Comparison of ENCODE assay signal across 8 cellular contexts in genomic region chr3:14125193-14126016, GRCh38. TPM values are rescaled to one million over a fixed set of nuclear protein-coding genes. Genes with fewer than 3 reads are reported as not detected.
DNase-seq lines count a peak whose midpoint lies in the region; ATAC-seq and TF ChIP-seq lines count a peak whose summit lies in the region.

No MANE protein-coding gene starts in this region.

- H3K36me3 ChIP-seq in DND-41 (ENCODE audit: insufficient read depth, low read length): peaks cover 46% of the 10 kb centered on the region
- H3K36me3 ChIP-seq in skeletal muscle tissue (ENCODE audit: control insufficient read depth in 3 of 3, insufficient read depth in 3 of 3, low read length in 3 of 3): peaks cover 19 to 37% (median 34%) of the 10 kb centered on the region in 3 donors

- peak overlapping the region; percentile 88 to 99 for H3K4me3 ChIP-seq in DND-41 (ENCODE audit: low read depth in 1 of 2, low read length in 2 of 2)
- peak overlapping the region; percentile 94 to 99 (median 95) for H3K4me3 ChIP-seq in skeletal muscle tissue (ENCODE audit: low read length in 3 of 3)

- H3K9ac ChIP-seq in DND-41 (ENCODE audit: low read depth, low read length) (peak overlapping the region; percentile 83), skeletal muscle tissue (ENCODE audit: low read depth in 1 of 3, low read length in 3 of 3) (peak overlapping the region; percentile 91 to 99 (median 91))

- peak; percentile 52 for DNase-seq in DND-41
- peak; percentile 72 for DNase-seq in HuH-7.5 (ENCODE audit: low spot score)
- peak; percentile 46 for DNase-seq in T-helper 22 cell (ENCODE audit: low read depth)
- peak; percentile 78 for DNase-seq in iPS-NIHi7 (ENCODE audit: extremely low spot score)
- DNase-seq in midbrain (lab: John Stamatoyannopoulos, UW): no peak

- no peaks in the 10 kb centered on the region for H3K27me3 ChIP-seq in DND-41 (ENCODE audit: insufficient read depth, low read length, poor library complexity)
- no peaks in the 10 kb centered on the region for H3K27me3 ChIP-seq in skeletal muscle tissue (ENCODE audit: control insufficient read depth in 3 of 3, insufficient read depth in 3 of 3, low read length in 3 of 3)

- H3K27ac ChIP-seq in DND-41 (ENCODE audit: low read length) (peak overlapping the region; percentile 74), skeletal muscle tissue (ENCODE audit: low read depth, low read length) (peak overlapping the region; percentile 96)

- peaks cover 45% of the 10 kb centered on the region for H3K36me3 Mint-ChIP-seq in brain

- peak overlapping the region; percentile 87 for H2AFZ ChIP-seq in DND-41 (ENCODE audit: low read depth, low read length)

- ATAC-seq in DND-41 (ENCODE audit: insufficient read depth, low read depth) (peak; percentile 23), GM21576 (IDR thresholded peaks at IDR 0.05; ENCODE audit: unreplicated experiment) (peak; percentile 23)

- H4K20me1 ChIP-seq in DND-41 (ENCODE audit: insufficient read depth, low read length): peaks cover 35% of the 10 kb centered on the region

- H3K4me2 ChIP-seq in DND-41 (ENCODE audit: insufficient read depth, low read length): peak overlapping the region; percentile 92

- no peaks in the 10 kb centered on the region for H3K9me3 ChIP-seq in DND-41 (ENCODE audit: insufficient read depth, low read length, severe bottlenecking)
- H3K9me3 ChIP-seq in skeletal muscle tissue (ENCODE audit: control insufficient read depth in 3 of 3, low read length in 3 of 3): no peaks in the 10 kb centered on the region

- H3K9me3 Mint-ChIP-seq in brain: no peaks in the 10 kb centered on the region

- H3K4me3 Mint-ChIP-seq in brain: peak overlapping the region; percentile 99 to 100 (median 100)

- H3K4me1 Mint-ChIP-seq in brain: peaks cover 48% of the 10 kb centered on the region

- peaks cover 75% of the 10 kb centered on the region for H3K79me2 ChIP-seq in DND-41 (ENCODE audit: insufficient read depth, low read length)

- H3K27ac Mint-ChIP-seq in brain: peak overlapping the region; percentile 98 to 100 (median 99)

- H3K27me3 Mint-ChIP-seq in brain: peaks cover 13% of the 10 kb centered on the region

- TF ChIP-seq CTCF in DND-41 (IDR thresholded peaks at IDR 0.05; ENCODE audit: borderline replicate concordance, extremely low read depth, low read length, poor library complexity, severe bottlenecking): peak; percentile 21
- TF ChIP-seq CTCF in brain (conservative IDR thresholded peaks at IDR 0.05): peak in 1 of 2 experiments; percentile 16

- H3K4me1 ChIP-seq in DND-41 (ENCODE audit: insufficient read depth, low read length) (peaks cover 42% of the 10 kb centered on the region), skeletal muscle tissue (ENCODE audit: control insufficient read depth in 3 of 3, insufficient read depth in 3 of 3, low read length in 3 of 3) (peaks cover 38 to 58% (median 43%) of the 10 kb centered on the region in 3 donors)

RNA-seq across cellular contexts. Expression of gene TMEM43, which starts 0.6 kb away (rescaled TPM):
- polyA plus RNA-seq in brain (ENCODE audit: insufficient read depth, low read depth, low replicate concordance): 36.2 TPM
- 39.7 TPM for total RNA-seq in skeletal muscle tissue

RNA-seq across cellular contexts. Expression of gene CHCHD4, which starts 0.7 kb away (rescaled TPM):
- 13.3 TPM for polyA plus RNA-seq in brain (ENCODE audit: insufficient read depth, low read depth, low replicate concordance)
- 12.5 TPM for total RNA-seq in skeletal muscle tissue

RNA-seq across cellular contexts. Expression of gene XPC, which starts 53.0 kb away (rescaled TPM):
- polyA plus RNA-seq in brain (ENCODE audit: insufficient read depth, low read depth, low replicate concordance): 18.6 TPM
- 14.6 TPM for total RNA-seq in skeletal muscle tissue

RNA-seq across cellular contexts. Expression of gene LSM3, which starts 53.2 kb away (rescaled TPM):
- polyA plus RNA-seq in brain (ENCODE audit: insufficient read depth, low read depth, low replicate concordance): 13.2 TPM
- total RNA-seq in skeletal muscle tissue: 14.6 TPM
